Comparison of ENCODE assay signal across 22 cellular contexts in genomic region chr7:157017149-157017548, GRCh38. TPM values are rescaled to one million over a fixed set of nuclear protein-coding genes. Genes with fewer than 3 reads are reported as not detected.
DNase-seq lines count a peak whose midpoint lies in the region; ATAC-seq, FAIRE-seq and TF ChIP-seq lines count a peak whose summit lies in the region.
"Had no signal": no experiment of that assay in that cellular context is flagged by ENCODE, and none has a peak within 500 bp of the region (broad histone marks: within the 10 kb centered on the region; RNA-seq: fewer than 3 reads in every experiment).

No MANE protein-coding gene starts in this region.

- no peak overlapping the region for H4K8ac ChIP-seq in H1 (ENCODE audit: extremely low read depth, insufficient read depth, low read length)

- H3K79me2 ChIP-seq in SK-N-SH (ENCODE audit: insufficient read depth) (no peaks in the 10 kb centered on the region), H1 (ENCODE audit: control insufficient read depth in 1 of 2, insufficient read depth in 2 of 2, low read length in 2 of 2) (no peaks in the 10 kb centered on the region)

- no peak for ATAC-seq in SK-N-SH treated with all-trans-retinoic acid at 6 μM for 48 hours
- ATAC-seq in HG03571 (IDR thresholded peaks at IDR 0.05; ENCODE audit: unreplicated experiment) = peak; percentile 1
- no peak for ATAC-seq in heart right ventricle
- ATAC-seq: heart left ventricle had no signal

- CTCF ChIA-PET in SK-N-SH (lab: Yijun Ruan, JAX) (interaction anchor here (0.6 to 1.3 kb wide), 2 partner anchors 68 to 201 kb away, joined by 3 read pairs; partner anchors contain the start of gene NOM1), H1 (lab: Charles Lee; ENCODE audit: partially characterized antibody) (interaction anchor here (1.6 to 2.0 kb wide), 2 partner anchors 13 to 256 kb away, joined by 4 to 8 read pairs; no protein-coding TSS in a partner anchor)

- H4K20me1 ChIP-seq in SK-N-SH (ENCODE audit: insufficient read depth) (peaks cover 10% of the 10 kb centered on the region), H1 (replicated peaks in 1 of 2; ENCODE audit: control insufficient read depth in 1 of 2, insufficient read depth in 2 of 2, low read length in 2 of 2) (peaks cover 7 to 30% of the 10 kb centered on the region in 2 experiments)

- H2AK5ac ChIP-seq in H1 (ENCODE audit: low read depth, low read length) = peak overlapping the region; percentile 93; the same call in 1 of the 2 replicates

- no peak overlapping the region for H3K4me2 ChIP-seq in SK-N-SH
- H3K4me2 ChIP-seq in H1 (ENCODE audit: insufficient read depth in 1 of 2, low read depth in 2 of 2, low read length in 2 of 2) = peak overlapping the region; percentile 11 to 18; a peak in 2 of 4 replicates

- peaks cover 100% of the 10 kb centered on the region for H3K27me3 ChIP-seq in SK-N-SH (ENCODE audit: insufficient read depth)
- H3K27me3 ChIP-seq in H1 (replicated peaks in 1 of 4; ENCODE audit: control insufficient read depth in 3 of 4, extremely low read depth in 1 of 4, insufficient read depth in 3 of 4, low read length in 3 of 4) = peaks cover 92 to 100% (median 98%) of the 10 kb centered on the region in 4 experiments
- peaks cover 23 to 100% (median 100%) of the 10 kb centered on the region in 45 donors for H3K27me3 ChIP-seq in dorsolateral prefrontal cortex
- peaks cover 53 to 100% (median 100%) of the 10 kb centered on the region in 7 donors for H3K27me3 ChIP-seq in heart right ventricle
- H3K27me3 ChIP-seq: ovary had no signal

- H3K9me3 ChIP-seq in SK-N-SH (no peaks in the 10 kb centered on the region), H1 (ENCODE audit: insufficient read depth in 2 of 2, low read depth in 1 of 2, low read length in 1 of 2) (no peaks in the 10 kb centered on the region), heart right ventricle (no peaks in the 10 kb centered on the region)
- H3K9me3 ChIP-seq: heart left ventricle, ovary, right atrium auricular region, thyroid gland had no signal

- H3K56ac ChIP-seq in H1 (replicated peaks; ENCODE audit: insufficient read length, low read depth, low read length) = no peak overlapping the region

- no peak for TF ChIP-seq EP300 in SK-N-SH (IDR thresholded peaks at IDR 0.05; ENCODE audit: borderline replicate concordance in 1 of 2, low read depth in 1 of 2, low read length in 1 of 2)
- TF ChIP-seq EP300 in H1 (IDR thresholded peaks at IDR 0.05; ENCODE audit: borderline replicate concordance in 1 of 2, low read depth in 2 of 2, low read length in 2 of 2) = no peak

- H3K4me3 ChIP-seq in SK-N-SH (ENCODE audit: low read depth in 2 of 2, low read length in 1 of 2) (no peak overlapping the region), H1 (ENCODE audit: extremely low read depth in 1 of 4, insufficient read depth in 2 of 4, low read depth in 3 of 4, low read length in 4 of 4) (peak overlapping the region in 1 of 4 experiments; percentile 44; a peak in 1 of 8 replicates), dorsolateral prefrontal cortex (no peak overlapping the region), heart right ventricle (no peak overlapping the region)
- H3K4me3 ChIP-seq: ovary, right atrium auricular region, thyroid gland had no signal

- DNase-seq in SK-N-SH (peak; percentile 37), H1 (ENCODE audit: low read depth in 1 of 2, low spot score in 2 of 2) (peak in 1 of 2 experiments; percentile 60), retina (peak; percentile 50), SKM-1 treated with dmso at 0.1 percent for 144 hours (lab: John Stamatoyannopoulos, UW; ENCODE audit: unreplicated experiment) (no peak), dorsolateral prefrontal cortex (no peak), heart right ventricle (no peak)
- DNase-seq: cerebellar nuclear complex; heart left ventricle; midbrain; naive thymus-derived CD8-positive, alpha-beta T cell; NCI-H1092 treated with DMSO at 0.1 percent for 48 hours; NCI-H187 treated with DMSO at 0.1 percent for 48 hours; ovary; thyroid gland had no signal

- TF ChIP-seq RAD21 in SK-N-SH (IDR thresholded peaks at IDR 0.05; ENCODE audit: low read length) = no peak
- TF ChIP-seq RAD21 in H1 (IDR thresholded peaks at IDR 0.05 in 1 of 2, conservative IDR thresholded peaks at IDR 0.05 in 1 of 2; ENCODE audit: low read depth in 2 of 2, low read length in 2 of 2) = no peak

- H3K4me1 ChIP-seq in SK-N-SH (ENCODE audit: control insufficient read depth in 1 of 2, insufficient read depth in 2 of 2, low read depth in 1 of 2, low read length in 1 of 2) (no peaks in the 10 kb centered on the region; a peak in 1 of 4 replicates), H1 (replicated peaks in 1 of 4; ENCODE audit: control insufficient read depth in 3 of 4, insufficient read depth in 4 of 4, low read length in 3 of 4) (peaks cover 14 to 57% (median 32%) of the 10 kb centered on the region in 4 experiments), heart right ventricle (peaks cover 0 to 29% (median 14%) of the 10 kb centered on the region in 9 donors)

- no peak overlapping the region for H4K91ac ChIP-seq in H1 (replicated peaks; ENCODE audit: insufficient read length, low read length)

- H3K23me2 ChIP-seq in H1 (ENCODE audit: low read depth, low read length) = peaks cover 4% of the 10 kb centered on the region; the same call in 1 of the 2 replicates

- intact Hi-C loops in dorsolateral prefrontal cortex (cut with DNase I) = no loop called here
- intact Hi-C loops in heart right ventricle (cut with DNase I) = no loop called here

- TF ChIP-seq CTCF in SK-N-SH (IDR thresholded peaks at IDR 0.05) (no peak), H1 (IDR thresholded peaks at IDR 0.05; ENCODE audit: control extremely low read depth in 1 of 3, insufficient read depth in 1 of 3, low read depth in 1 of 3, low read length in 3 of 3) (no peak), dorsolateral prefrontal cortex (IDR thresholded peaks at IDR 0.05 in 54 of 56, conservative IDR thresholded peaks at IDR 0.05 in 2 of 56; ENCODE audit: low read depth in 1 of 56, partially characterized antibody in 56 of 56) (no peak), heart right ventricle (IDR thresholded peaks at IDR 0.05) (no peak)

- H3K4ac ChIP-seq in H1 (replicated peaks; ENCODE audit: insufficient read length, low read depth, low read length) = no peak overlapping the region

- no peak overlapping the region for H3K27ac ChIP-seq in SK-N-SH (ENCODE audit: low read depth in 2 of 2, low read length in 1 of 2)
- H3K27ac ChIP-seq in H1 (ENCODE audit: low read depth, low read length) = no peak overlapping the region
- H3K27ac ChIP-seq in dorsolateral prefrontal cortex = no peak overlapping the region
- no peak overlapping the region for H3K27ac ChIP-seq in heart right ventricle
- H3K27ac ChIP-seq: 22Rv1, heart left ventricle, ovary, right atrium auricular region, thyroid gland, VCaP had no signal

- no peak overlapping the region for H3K14ac ChIP-seq in H1 (ENCODE audit: insufficient read length)

- peak overlapping the region; percentile 38; the same call in 1 of the 2 replicates for H3K18ac ChIP-seq in H1 (ENCODE audit: extremely low read depth, low read length)

- no peak overlapping the region for H3K9ac ChIP-seq in SK-N-SH
- H3K9ac ChIP-seq in H1 (replicated peaks in 1 of 4; ENCODE audit: extremely low read depth in 1 of 4, low read depth in 3 of 4, low read length in 3 of 4) = no peak overlapping the region

- POLR2A ChIA-PET in SK-N-SH (lab: Yijun Ruan, JAX) (no interaction called here), H1 (lab: Charles Lee; ENCODE audit: partially characterized antibody) (interaction anchor here (0.6 to 4.0 kb wide), 4 partner anchors 10 to 122 kb away, joined by 3 to 19 read pairs (median 3); partner anchors contain the start of gene UBE3C)

- no peak for TF ChIP-seq POLR2A in H1 (IDR thresholded peaks at IDR 0.05; ENCODE audit: control extremely low read depth in 1 of 2, low read depth in 2 of 2, low read length in 2 of 2)

- H2AFZ ChIP-seq in SK-N-SH (ENCODE audit: low read depth) (no peak overlapping the region), H1 (ENCODE audit: low read length) (no peak overlapping the region)

- H3K79me1 ChIP-seq in H1 (ENCODE audit: low read depth, low read length) = no peaks in the 10 kb centered on the region

- no peak overlapping the region for H4K5ac ChIP-seq in H1 (ENCODE audit: insufficient read length, low read depth, low read length)

- no peak overlapping the region for H2BK120ac ChIP-seq in H1 (replicated peaks; ENCODE audit: low read depth, low read length)

- H3K9me2 ChIP-seq in SK-N-SH = no peaks in the 10 kb centered on the region

- H3K23ac ChIP-seq in H1 (ENCODE audit: insufficient read length) = no peak overlapping the region

- H3K36me3 ChIP-seq in SK-N-SH (replicated peaks in 1 of 2; ENCODE audit: control insufficient read depth in 1 of 2, insufficient read depth in 2 of 2, low read length in 1 of 2) (no peaks in the 10 kb centered on the region), H1 (ENCODE audit: control insufficient read depth in 2 of 4, insufficient read depth in 4 of 4, low read length in 3 of 4) (peaks cover 0 to 5% (median 0%) of the 10 kb centered on the region in 4 experiments; a peak in 1 of 8 replicates), heart right ventricle (no peaks in the 10 kb centered on the region)
- H3K36me3 ChIP-seq: heart left ventricle, ovary, right atrium auricular region, thyroid gland had no signal

- no peak overlapping the region for H2BK5ac ChIP-seq in H1 (ENCODE audit: low read depth, low read length)

- WGBS in SK-N-SH (ENCODE audit: low lambda C conversion rate) = 6% methylated on average over 9 of the region's 11 CpGs
- 13% methylated on average over 10 of the region's 11 CpGs; no CpG with 5 or more reads in 1 of the 2 experiments for WGBS in H1 (ENCODE audit: extremely low coverage in 1 of 2, insufficient coverage in 1 of 2, insufficient read length in 1 of 2, insufficient replicate concordance in 2 of 2, low coverage in 1 of 2, low lambda C conversion rate in 2 of 2, missing lambda C conversion rate in 1 of 2), 2 experiments
- WGBS in heart right ventricle, 2 donors = 7 to 8% methylated on average over 11 of the region's 11 CpGs

- peak overlapping the region; percentile 63; the same call in 1 of the 2 replicates for H2BK12ac ChIP-seq in H1 (ENCODE audit: low read depth, low read length)

- FAIRE-seq in H1 (lab: Jason Lieb, UNC) = no peak

- no peak overlapping the region for H2BK15ac ChIP-seq in H1 (ENCODE audit: low read length)

- H2BK20ac ChIP-seq in H1 (ENCODE audit: low read length) = no peak overlapping the region; the same call in 1 of the 2 replicates

- no peaks in the 10 kb centered on the region for H3F3A ChIP-seq in SK-N-SH (replicated peaks; ENCODE audit: insufficient read depth)

RNA-seq across cellular contexts. Expression of gene MNX1, which starts 6.7 kb away (rescaled TPM):
- polyA plus RNA-seq in SK-N-SH (2012; rRNA removed) = not detected in 2 replicates
- not detected in 2 replicates for polyA plus RNA-seq in SK-N-SH (2012; cell fraction: cytosol; rRNA removed)
- not detected in 2 replicates for polyA plus RNA-seq in SK-N-SH (2012; cell fraction: nucleus; rRNA removed)
- total RNA-seq in H1 (2021; fragmentation: NEBNext Ultra II Directional; extraction: Animal tissue kit (Norgen Biotek cat#: 25700)) = 0.39 and 0.52 TPM in 2 replicates
- not detected in 2 replicates for polyA plus RNA-seq in H1 (2011; rRNA removed)
- polyA plus RNA-seq in H1 (2011; cell fraction: cytosol; rRNA removed) = 0.04 TPM
- 0.10 TPM for polyA plus RNA-seq in H1 (2011; cell fraction: nucleus; rRNA removed)
- polyA plus RNA-seq in H1 (2012, experiment 1 of 2) = 0.11 TPM in 1 of 4 replicates, not detected in the others
- not detected for polyA plus RNA-seq in H1 (2012, experiment 2 of 2)
- 0.10 TPM for polyA plus RNA-seq in H1 (2013, experiment 1 of 2)
- 0.09 TPM for polyA plus RNA-seq in H1 (2013, experiment 2 of 2)
- not detected in 2 replicates for polyA minus RNA-seq in H1 (2011; rRNA and poly(A)+ RNA removed)
- not detected for polyA minus RNA-seq in H1 (2011; cell fraction: cytosol; rRNA and poly(A)+ RNA removed)
- not detected for polyA minus RNA-seq in H1 (2011; cell fraction: nucleus; rRNA and poly(A)+ RNA removed)
- not detected for total RNA-seq in dorsolateral prefrontal cortex
- total RNA-seq in heart right ventricle = not detected
- polyA plus RNA-seq in heart right ventricle = not detected
- total RNA-seq: activated naive CD8-positive, alpha-beta T cell treated with anti-CD3 and anti-CD28 coated beads for 36 hours; fibroblast of villous mesenchyme; heart left ventricle; liver; naive thymus-derived CD8-positive, alpha-beta T cell; ovary; right atrium auricular region; thyroid gland had no signal
- polyA plus RNA-seq: heart left ventricle; naive thymus-derived CD8-positive, alpha-beta T cell; ovary had no signal

Comparison
In these comparisons a context has a peak if more than half of its experiments do, and no peak if none do; other contexts are left out.
1. DNase-seq: peak in SK-N-SH (single experiment) and retina (single experiment); none in SKM-1 treated with dmso at 0.1 percent for 144 hours (single experiment), dorsolateral prefrontal cortex (0 of 10) and heart right ventricle (0 of 2).